11 cellular contexts compared by ENCODE assay signal in genomic region chr9:135077497-135078200, GRCh38. TPM values are rescaled to one million over a fixed set of nuclear protein-coding genes. Genes with fewer than 3 reads are reported as not detected.
A peak's percentile ranks its signal among the peaks of the same experiment; 100 is the strongest.
DNase-seq lines count a peak whose midpoint lies in the region; ATAC-seq, FAIRE-seq and TF ChIP-seq lines count a peak whose summit lies in the region.
"Had no signal": no experiment of that assay in that cellular context is flagged by ENCODE, and none has a peak within 500 bp of the region (broad histone marks: within the 10 kb centered on the region; RNA-seq: fewer than 3 reads in every experiment).

No MANE protein-coding gene starts in this region.

- H3K9me3 ChIP-seq in adrenal gland (replicated peaks in 1 of 3) (no peaks in the 10 kb centered on the region), lower lobe of right lung (no peaks in the 10 kb centered on the region)
- H3K9me3 ChIP-seq in CD8-positive, alpha-beta T cell (ENCODE audit: low read length), result no peaks in the 10 kb centered on the region
- H3K9me3 ChIP-seq: heart right ventricle had no signal

- H3K4me3 ChIP-seq in adrenal gland (no peak overlapping the region), mesendoderm (ENCODE audit: low read length) (no peak overlapping the region), lower lobe of right lung (no peak overlapping the region)
- no peak overlapping the region for H3K4me3 ChIP-seq in CD8-positive, alpha-beta T cell (ENCODE audit: low read depth, low read length)
- H3K4me3 ChIP-seq: heart right ventricle had no signal

- H3K27ac Mint-ChIP-seq in CD8-positive, alpha-beta T cell, result no peak overlapping the region
- H3K27ac Mint-ChIP-seq: activated naive CD8-positive, alpha-beta T cell; stimulated activated effector memory CD8-positive, alpha-beta T cell treated with anti-CD3 and anti-CD28 coated beads, Interleukin-12 subunit alpha, Interleukin-12 subunit beta, amount 100 ng/mL, for 72 hours had no signal

- TF ChIP-seq POLR2A in adrenal gland (IDR thresholded peaks at IDR 0.05), result no peak

- no peak overlapping the region for H3K9ac ChIP-seq in mesendoderm (ENCODE audit: low read length)

- no peak overlapping the region for H3K18ac ChIP-seq in mesendoderm (ENCODE audit: low read length)

- H3K9me3 Mint-ChIP-seq in CD8-positive, alpha-beta T cell, result no peaks in the 10 kb centered on the region
- H3K9me3 Mint-ChIP-seq: stimulated activated effector memory CD8-positive, alpha-beta T cell treated with anti-CD3 and anti-CD28 coated beads, Interleukin-12 subunit alpha, Interleukin-12 subunit beta, amount 100 ng/mL, for 72 hours had no signal

- H3K27ac ChIP-seq in adrenal gland, result no peak overlapping the region
- no peak overlapping the region for H3K27ac ChIP-seq in mesendoderm (ENCODE audit: low read depth, low read length)
- H3K27ac ChIP-seq in lower lobe of right lung, result no peak overlapping the region
- no peak overlapping the region for H3K27ac ChIP-seq in CD8-positive, alpha-beta T cell (ENCODE audit: low read depth, low read length)
- H3K27ac ChIP-seq: heart right ventricle had no signal

- no peaks in the 10 kb centered on the region for H3K79me2 ChIP-seq in mesendoderm (ENCODE audit: control insufficient read depth, insufficient read depth, low read length)

- H3K27me3 Mint-ChIP-seq in CD8-positive, alpha-beta T cell (ENCODE audit: low read depth), result peaks cover 37% of the 10 kb centered on the region

- H2BK15ac ChIP-seq in mesendoderm (replicated peaks; ENCODE audit: low read depth), result no peak overlapping the region

- H3K36me3 Mint-ChIP-seq in CD8-positive, alpha-beta T cell, result no peaks in the 10 kb centered on the region
- H3K36me3 Mint-ChIP-seq: activated naive CD8-positive, alpha-beta T cell; stimulated activated effector memory CD8-positive, alpha-beta T cell treated with anti-CD3 and anti-CD28 coated beads, Interleukin-12 subunit alpha, Interleukin-12 subunit beta, amount 100 ng/mL, for 72 hours had no signal

- H3K27me3 ChIP-seq in adrenal gland, result no peaks in the 10 kb centered on the region
- H3K27me3 ChIP-seq in mesendoderm (ENCODE audit: insufficient read depth, low read length, poor library complexity), result no peaks in the 10 kb centered on the region
- peaks cover 18% of the 10 kb centered on the region for H3K27me3 ChIP-seq in lower lobe of right lung (ENCODE audit: low read depth)
- H3K27me3 ChIP-seq in CD8-positive, alpha-beta T cell (ENCODE audit: insufficient read depth, low read length), result no peaks in the 10 kb centered on the region

- no peak overlapping the region for H2BK120ac ChIP-seq in mesendoderm (ENCODE audit: low read depth, low read length)

- H4K5ac ChIP-seq in mesendoderm (ENCODE audit: low read length), result no peak overlapping the region

- intact Hi-C loops in adrenal gland (cut with DNase I), result no loop called here
- intact Hi-C loops in lower lobe of right lung (cut with DNase I), result no loop called here
- intact Hi-C loops in CD8-positive, alpha-beta T cell (cut with DNase I, micrococcal nuclease), result no loop called here

- no peak overlapping the region for H4K8ac ChIP-seq in mesendoderm (ENCODE audit: low read depth, low read length)

- H3K4ac ChIP-seq in mesendoderm (ENCODE audit: low read depth, low read length), result no peak overlapping the region

- H3K4me1 ChIP-seq in adrenal gland (replicated peaks in 1 of 2) (peaks cover 10 to 12% of the 10 kb centered on the region in 2 donors), mesendoderm (ENCODE audit: control insufficient read depth, low read depth, low read length) (no peaks in the 10 kb centered on the region), lower lobe of right lung (peaks cover 6% of the 10 kb centered on the region)
- H3K4me1 ChIP-seq in CD8-positive, alpha-beta T cell (ENCODE audit: insufficient read depth, low read length), result no peaks in the 10 kb centered on the region

- CTCF ChIA-PET in CD8-positive, alpha-beta T cell (lab: Charles Lee), result no interaction called here

- no peaks in the 10 kb centered on the region for H3K4me1 Mint-ChIP-seq in CD8-positive, alpha-beta T cell (ENCODE audit: low read depth)
- H3K4me1 Mint-ChIP-seq: stimulated activated effector memory CD8-positive, alpha-beta T cell treated with anti-CD3 and anti-CD28 coated beads, Interleukin-12 subunit alpha, Interleukin-12 subunit beta, amount 100 ng/mL, for 72 hours had no signal

- peak; percentile 6 for DNase-seq in CD1c-positive myeloid dendritic cell (ENCODE audit: extremely low spot score)
- DNase-seq in HTR-8/SVneo (ENCODE audit: insufficient read length, low spot score), result peak; percentile 45
- peak in 4 of 7 donors; percentile 15 to 42 (median 20) for DNase-seq in adrenal gland
- DNase-seq in mesendoderm, result peak; percentile 80
- no peak for DNase-seq in lower lobe of right lung
- DNase-seq in CD8-positive, alpha-beta T cell, result no peak
- no peak for DNase-seq in activated T-cell treated with anti-CD3 and anti-CD28 coated beads for 4 hours
- DNase-seq: heart right ventricle had no signal

- H3K4me3 Mint-ChIP-seq in CD8-positive, alpha-beta T cell, result no peak overlapping the region
- H3K4me3 Mint-ChIP-seq: activated naive CD8-positive, alpha-beta T cell; stimulated activated effector memory CD8-positive, alpha-beta T cell treated with anti-CD3 and anti-CD28 coated beads, Interleukin-12 subunit alpha, Interleukin-12 subunit beta, amount 100 ng/mL, for 72 hours had no signal

- no peak overlapping the region for H3K23ac ChIP-seq in mesendoderm (ENCODE audit: low read length)

- H3K56ac ChIP-seq in mesendoderm (ENCODE audit: low read length), result no peak overlapping the region

- no peak overlapping the region for H2AK5ac ChIP-seq in mesendoderm (ENCODE audit: low read length)

- no peak for ATAC-seq in lower lobe of right lung
- ATAC-seq in CD8-positive, alpha-beta T cell, result no peak
- no peak for ATAC-seq in activated CD4-positive, CD25-positive, alpha-beta regulatory T cell treated with anti-CD3 and anti-CD28 coated beads, Interleukin-2, amount 50 U/mL, for 24 hours

- WGBS in adrenal gland, 4 donors, result 45 to 75% (median 68%) methylated on average over 8 to 12 of the region's 12 CpGs
- no CpG with 5 or more reads among the region's 12 CpGs for WGBS in mesendoderm (ENCODE audit: extremely low coverage, insufficient coverage, low lambda C conversion rate)

- no peaks in the 10 kb centered on the region for H3K79me1 ChIP-seq in mesendoderm (ENCODE audit: low read length)

- H3K36me3 ChIP-seq in adrenal gland (replicated peaks in 1 of 2) (no peaks in the 10 kb centered on the region), mesendoderm (ENCODE audit: control insufficient read depth, insufficient read depth, low read length) (no peaks in the 10 kb centered on the region), lower lobe of right lung (no peaks in the 10 kb centered on the region)
- no peaks in the 10 kb centered on the region for H3K36me3 ChIP-seq in CD8-positive, alpha-beta T cell (ENCODE audit: insufficient read depth, low read length)
- H3K36me3 ChIP-seq: heart right ventricle had no signal

- no peak for FAIRE-seq in HTR-8/SVneo (lab: Jason Lieb, UNC)

- TF ChIP-seq CTCF in adrenal gland (IDR thresholded peaks at IDR 0.05), result no peak
- TF ChIP-seq CTCF in lower lobe of right lung (IDR thresholded peaks at IDR 0.05), result no peak
- no peak for TF ChIP-seq CTCF in CD8-positive, alpha-beta T cell (IDR thresholded peaks at IDR 0.05)

- H2BK5ac ChIP-seq in mesendoderm (ENCODE audit: low read length), result no peak overlapping the region

- POLR2A ChIA-PET in CD8-positive, alpha-beta T cell (lab: Charles Lee), result no interaction called here

- H3K4me2 ChIP-seq in mesendoderm (ENCODE audit: low read length), result no peak overlapping the region

RNA-seq across cellular contexts. Expression of gene OLFM1, which starts 9.8 kb away (rescaled TPM):
- total RNA-seq in adrenal gland (10 to 100 TPM; 10.8 to 48.0 (median 28.0) TPM), lower lobe of right lung (24.1 TPM)
- polyA plus RNA-seq in adrenal gland, result 10 to 100 TPM; 25.6 to 34.4 (median 33.8) TPM
- 14.7 TPM for polyA plus RNA-seq in mesendoderm (2013, experiment 1 of 2)
- polyA plus RNA-seq in mesendoderm (2013, experiment 2 of 2), result 15.0 TPM
- not detected for total RNA-seq in CD8-positive, alpha-beta T cell

Comparison
In these comparisons a context has a peak if more than half of its experiments do, and no peak if none do; other contexts are left out.
1. DNase-seq: peak in CD1c-positive myeloid dendritic cell (single experiment), HTR-8/SVneo (single experiment), adrenal gland (4 of 7) and mesendoderm (single experiment); none in lower lobe of right lung (single experiment), CD8-positive, alpha-beta T cell (0 of 7) and activated T-cell treated with anti-CD3 and anti-CD28 coated beads for 4 hours (single experiment).
2. RNA of gene OLFM1, which starts 9.8 kb away (total RNA-seq): 10.8 to 48.0 TPM in adrenal gland and 24.1 TPM in lower lobe of right lung (single experiment); not detected in CD8-positive, alpha-beta T cell; every median in the first group is over 10 times any median in the second.